In the genomic region with DNA sequence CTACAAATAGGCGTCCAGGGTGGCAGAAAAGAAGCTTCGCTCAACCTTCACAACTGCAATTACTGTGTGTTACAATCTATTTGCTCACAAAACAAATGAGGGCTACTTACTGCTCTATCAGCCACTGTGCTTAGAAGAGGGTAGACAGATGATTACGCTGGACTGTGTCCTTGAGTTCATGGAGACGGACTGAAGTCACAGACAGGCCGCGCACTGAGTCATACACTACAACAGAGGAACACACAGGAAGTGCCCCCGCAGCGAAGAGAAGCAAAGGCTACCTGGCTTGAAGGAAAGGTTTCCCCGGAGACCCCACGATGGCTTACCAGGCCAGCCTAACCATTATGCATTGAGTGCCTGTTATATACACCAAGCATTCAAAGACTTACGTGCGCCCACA, we compare ENCODE assay signal across 1 cellular context.
A peak's percentile ranks its signal among the peaks of the same experiment; 100 is the strongest.
TF ChIP-seq lines count a peak whose summit lies in the region.

No MANE protein-coding gene starts in this region.

TF ChIP-seq in HepG2, 621 proteins besides CTCF, POLR2A, EP300 and RAD21 (continued from another document and continues in another):
- TF ChIP-seq, protein P1, sequence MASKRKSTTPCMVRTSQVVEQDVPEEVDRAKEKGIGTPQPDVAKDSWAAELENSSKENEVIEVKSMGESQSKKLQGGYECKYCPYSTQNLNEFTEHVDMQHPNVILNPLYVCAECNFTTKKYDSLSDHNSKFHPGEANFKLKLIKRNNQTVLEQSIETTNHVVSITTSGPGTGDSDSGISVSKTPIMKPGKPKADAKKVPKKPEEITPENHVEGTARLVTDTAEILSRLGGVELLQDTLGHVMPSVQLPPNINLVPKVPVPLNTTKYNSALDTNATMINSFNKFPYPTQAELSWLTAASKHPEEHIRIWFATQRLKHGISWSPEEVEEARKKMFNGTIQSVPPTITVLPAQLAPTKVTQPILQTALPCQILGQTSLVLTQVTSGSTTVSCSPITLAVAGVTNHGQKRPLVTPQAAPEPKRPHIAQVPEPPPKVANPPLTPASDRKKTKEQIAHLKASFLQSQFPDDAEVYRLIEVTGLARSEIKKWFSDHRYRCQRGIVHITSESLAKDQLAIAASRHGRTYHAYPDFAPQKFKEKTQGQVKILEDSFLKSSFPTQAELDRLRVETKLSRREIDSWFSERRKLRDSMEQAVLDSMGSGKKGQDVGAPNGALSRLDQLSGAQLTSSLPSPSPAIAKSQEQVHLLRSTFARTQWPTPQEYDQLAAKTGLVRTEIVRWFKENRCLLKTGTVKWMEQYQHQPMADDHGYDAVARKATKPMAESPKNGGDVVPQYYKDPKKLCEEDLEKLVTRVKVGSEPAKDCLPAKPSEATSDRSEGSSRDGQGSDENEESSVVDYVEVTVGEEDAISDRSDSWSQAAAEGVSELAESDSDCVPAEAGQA (IDR thresholded peaks at IDR 0.05; ENCODE audit: low read depth) = peak; percentile 68
- TF ChIP-seq, protein P1 (CRISPR knock-in tag; IDR thresholded peaks at IDR 0.05; ENCODE audit: borderline replicate concordance) = no peak
- TF ChIP-seq SATB2 (CRISPR knock-in tag; IDR thresholded peaks at IDR 0.05) (no peak), TBX3 (IDR thresholded peaks at IDR 0.05; ENCODE audit: borderline replicate concordance) (peak; percentile 18; the same call in 1 of the 2 replicates), RARA (CRISPR knock-in tag; IDR thresholded peaks at IDR 0.05) (peak; percentile 89), ZNF337 (CRISPR knock-in tag; IDR thresholded peaks at IDR 0.05; ENCODE audit: borderline replicate concordance, low read depth) (0 out of 2 replicates have a peak, but pooled peaks have one; percentile 51), RBM39 (IDR thresholded peaks at IDR 0.05; ENCODE audit: low read depth, low read length, poor library complexity, severe bottlenecking) (no peak), ZNF589 (CRISPR knock-in tag; conservative IDR thresholded peaks at IDR 0.05) (no peak), NFE2L1 (CRISPR knock-in tag; IDR thresholded peaks at IDR 0.05; ENCODE audit: borderline replicate concordance) (no peak), CHCHD3 (CRISPR knock-in tag; IDR thresholded peaks at IDR 0.05) (no peak), TOPORS (CRISPR knock-in tag; IDR thresholded peaks at IDR 0.05) (no peak), CREB1 (IDR thresholded peaks at IDR 0.05) (no peak), CREB1 (CRISPR knock-in tag; IDR thresholded peaks at IDR 0.05) (peak; percentile 71), ZNF549 (CRISPR knock-in tag; IDR thresholded peaks at IDR 0.05) (peak; percentile 91), NFE2L2 (IDR thresholded peaks at IDR 0.05; ENCODE audit: low read length) (no peak), HDAC2 (CRISPR knock-in tag; IDR thresholded peaks at IDR 0.05) (0 out of 2 replicates have a peak, but pooled peaks have one; percentile 39), FOSL1 (CRISPR knock-in tag; IDR thresholded peaks at IDR 0.05; ENCODE audit: borderline replicate concordance) (peak; percentile 66), ZBTB20 (CRISPR knock-in tag; IDR thresholded peaks at IDR 0.05; ENCODE audit: borderline replicate concordance, low read depth) (no peak), FOXA3 (CRISPR knock-in tag; IDR thresholded peaks at IDR 0.05) (peak; percentile 56; the same call in 1 of the 2 replicates), RXRA (CRISPR knock-in tag; IDR thresholded peaks at IDR 0.05) (peak; percentile 71; the same call in 1 of the 2 replicates), NR2C2 (CRISPR knock-in tag; IDR thresholded peaks at IDR 0.05; ENCODE audit: borderline replicate concordance) (0 out of 2 replicates have a peak, but pooled peaks have one; percentile 24), ZNF460 (CRISPR knock-in tag; IDR thresholded peaks at IDR 0.05; ENCODE audit: borderline replicate concordance) (no peak), MAZ (IDR thresholded peaks at IDR 0.05; ENCODE audit: borderline replicate concordance, low read depth, low read length) (0 out of 2 replicates have a peak, but pooled peaks have one; percentile 27), MAZ (CRISPR knock-in tag; IDR thresholded peaks at IDR 0.05; ENCODE audit: low read depth) (no peak), FOSL2 (CRISPR knock-in tag; IDR thresholded peaks at IDR 0.05) (peak; percentile 97), ZNF496 (CRISPR knock-in tag; IDR thresholded peaks at IDR 0.05; ENCODE audit: insufficient replicate concordance) (no peak), REL (CRISPR knock-in tag; conservative IDR thresholded peaks at IDR 0.05) (no peak), ZFX (CRISPR knock-in tag; IDR thresholded peaks at IDR 0.05; ENCODE audit: low read depth) (peak; percentile 40; the same call in 1 of the 2 replicates), ZSCAN29 (CRISPR knock-in tag; conservative IDR thresholded peaks at IDR 0.05) (no peak), MAFF (IDR thresholded peaks at IDR 0.05; ENCODE audit: low read depth, low read length) (no peak), ZNF605 (CRISPR knock-in tag; IDR thresholded peaks at IDR 0.05) (peak; percentile 68), POGZ (CRISPR knock-in tag; IDR thresholded peaks at IDR 0.05) (peak; percentile 83)
- TF ChIP-seq, protein P2, sequence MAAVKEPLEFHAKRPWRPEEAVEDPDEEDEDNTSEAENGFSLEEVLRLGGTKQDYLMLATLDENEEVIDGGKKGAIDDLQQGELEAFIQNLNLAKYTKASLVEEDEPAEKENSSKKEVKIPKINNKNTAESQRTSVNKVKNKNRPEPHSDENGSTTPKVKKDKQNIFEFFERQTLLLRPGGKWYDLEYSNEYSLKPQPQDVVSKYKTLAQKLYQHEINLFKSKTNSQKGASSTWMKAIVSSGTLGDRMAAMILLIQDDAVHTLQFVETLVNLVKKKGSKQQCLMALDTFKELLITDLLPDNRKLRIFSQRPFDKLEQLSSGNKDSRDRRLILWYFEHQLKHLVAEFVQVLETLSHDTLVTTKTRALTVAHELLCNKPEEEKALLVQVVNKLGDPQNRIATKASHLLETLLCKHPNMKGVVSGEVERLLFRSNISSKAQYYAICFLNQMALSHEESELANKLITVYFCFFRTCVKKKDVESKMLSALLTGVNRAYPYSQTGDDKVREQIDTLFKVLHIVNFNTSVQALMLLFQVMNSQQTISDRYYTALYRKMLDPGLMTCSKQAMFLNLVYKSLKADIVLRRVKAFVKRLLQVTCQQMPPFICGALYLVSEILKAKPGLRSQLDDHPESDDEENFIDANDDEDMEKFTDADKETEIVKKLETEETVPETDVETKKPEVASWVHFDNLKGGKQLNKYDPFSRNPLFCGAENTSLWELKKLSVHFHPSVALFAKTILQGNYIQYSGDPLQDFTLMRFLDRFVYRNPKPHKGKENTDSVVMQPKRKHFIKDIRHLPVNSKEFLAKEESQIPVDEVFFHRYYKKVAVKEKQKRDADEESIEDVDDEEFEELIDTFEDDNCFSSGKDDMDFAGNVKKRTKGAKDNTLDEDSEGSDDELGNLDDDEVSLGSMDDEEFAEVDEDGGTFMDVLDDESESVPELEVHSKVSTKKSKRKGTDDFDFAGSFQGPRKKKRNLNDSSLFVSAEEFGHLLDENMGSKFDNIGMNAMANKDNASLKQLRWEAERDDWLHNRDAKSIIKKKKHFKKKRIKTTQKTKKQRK (IDR thresholded peaks at IDR 0.05; ENCODE audit: low read length) = no peak
- TF ChIP-seq, protein P3, sequence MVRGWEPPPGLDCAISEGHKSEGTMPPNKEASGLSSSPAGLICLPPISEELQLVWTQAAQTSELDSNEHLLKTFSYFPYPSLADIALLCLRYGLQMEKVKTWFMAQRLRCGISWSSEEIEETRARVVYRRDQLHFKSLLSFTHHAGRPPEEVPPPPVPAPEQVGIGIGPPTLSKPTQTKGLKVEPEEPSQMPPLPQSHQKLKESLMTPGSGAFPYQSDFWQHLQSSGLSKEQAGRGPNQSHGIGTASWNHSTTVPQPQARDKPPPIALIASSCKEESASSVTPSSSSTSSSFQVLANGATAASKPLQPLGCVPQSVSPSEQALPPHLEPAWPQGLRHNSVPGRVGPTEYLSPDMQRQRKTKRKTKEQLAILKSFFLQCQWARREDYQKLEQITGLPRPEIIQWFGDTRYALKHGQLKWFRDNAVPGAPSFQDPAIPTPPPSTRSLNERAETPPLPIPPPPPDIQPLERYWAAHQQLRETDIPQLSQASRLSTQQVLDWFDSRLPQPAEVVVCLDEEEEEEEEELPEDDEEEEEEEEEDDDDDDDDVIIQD (CRISPR knock-in tag; IDR thresholded peaks at IDR 0.05; ENCODE audit: low read depth) = peak; percentile 52; the same call in 1 of the 2 replicates
- TF ChIP-seq, protein P4, sequence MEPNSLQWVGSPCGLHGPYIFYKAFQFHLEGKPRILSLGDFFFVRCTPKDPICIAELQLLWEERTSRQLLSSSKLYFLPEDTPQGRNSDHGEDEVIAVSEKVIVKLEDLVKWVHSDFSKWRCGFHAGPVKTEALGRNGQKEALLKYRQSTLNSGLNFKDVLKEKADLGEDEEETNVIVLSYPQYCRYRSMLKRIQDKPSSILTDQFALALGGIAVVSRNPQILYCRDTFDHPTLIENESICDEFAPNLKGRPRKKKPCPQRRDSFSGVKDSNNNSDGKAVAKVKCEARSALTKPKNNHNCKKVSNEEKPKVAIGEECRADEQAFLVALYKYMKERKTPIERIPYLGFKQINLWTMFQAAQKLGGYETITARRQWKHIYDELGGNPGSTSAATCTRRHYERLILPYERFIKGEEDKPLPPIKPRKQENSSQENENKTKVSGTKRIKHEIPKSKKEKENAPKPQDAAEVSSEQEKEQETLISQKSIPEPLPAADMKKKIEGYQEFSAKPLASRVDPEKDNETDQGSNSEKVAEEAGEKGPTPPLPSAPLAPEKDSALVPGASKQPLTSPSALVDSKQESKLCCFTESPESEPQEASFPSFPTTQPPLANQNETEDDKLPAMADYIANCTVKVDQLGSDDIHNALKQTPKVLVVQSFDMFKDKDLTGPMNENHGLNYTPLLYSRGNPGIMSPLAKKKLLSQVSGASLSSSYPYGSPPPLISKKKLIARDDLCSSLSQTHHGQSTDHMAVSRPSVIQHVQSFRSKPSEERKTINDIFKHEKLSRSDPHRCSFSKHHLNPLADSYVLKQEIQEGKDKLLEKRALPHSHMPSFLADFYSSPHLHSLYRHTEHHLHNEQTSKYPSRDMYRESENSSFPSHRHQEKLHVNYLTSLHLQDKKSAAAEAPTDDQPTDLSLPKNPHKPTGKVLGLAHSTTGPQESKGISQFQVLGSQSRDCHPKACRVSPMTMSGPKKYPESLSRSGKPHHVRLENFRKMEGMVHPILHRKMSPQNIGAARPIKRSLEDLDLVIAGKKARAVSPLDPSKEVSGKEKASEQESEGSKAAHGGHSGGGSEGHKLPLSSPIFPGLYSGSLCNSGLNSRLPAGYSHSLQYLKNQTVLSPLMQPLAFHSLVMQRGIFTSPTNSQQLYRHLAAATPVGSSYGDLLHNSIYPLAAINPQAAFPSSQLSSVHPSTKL (CRISPR knock-in tag; IDR thresholded peaks at IDR 0.05) = peak; percentile 87
- TF ChIP-seq, protein P5, sequence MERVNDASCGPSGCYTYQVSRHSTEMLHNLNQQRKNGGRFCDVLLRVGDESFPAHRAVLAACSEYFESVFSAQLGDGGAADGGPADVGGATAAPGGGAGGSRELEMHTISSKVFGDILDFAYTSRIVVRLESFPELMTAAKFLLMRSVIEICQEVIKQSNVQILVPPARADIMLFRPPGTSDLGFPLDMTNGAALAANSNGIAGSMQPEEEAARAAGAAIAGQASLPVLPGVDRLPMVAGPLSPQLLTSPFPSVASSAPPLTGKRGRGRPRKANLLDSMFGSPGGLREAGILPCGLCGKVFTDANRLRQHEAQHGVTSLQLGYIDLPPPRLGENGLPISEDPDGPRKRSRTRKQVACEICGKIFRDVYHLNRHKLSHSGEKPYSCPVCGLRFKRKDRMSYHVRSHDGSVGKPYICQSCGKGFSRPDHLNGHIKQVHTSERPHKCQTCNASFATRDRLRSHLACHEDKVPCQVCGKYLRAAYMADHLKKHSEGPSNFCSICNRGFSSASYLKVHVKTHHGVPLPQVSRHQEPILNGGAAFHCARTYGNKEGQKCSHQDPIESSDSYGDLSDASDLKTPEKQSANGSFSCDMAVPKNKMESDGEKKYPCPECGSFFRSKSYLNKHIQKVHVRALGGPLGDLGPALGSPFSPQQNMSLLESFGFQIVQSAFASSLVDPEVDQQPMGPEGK (CRISPR knock-in tag; IDR thresholded peaks at IDR 0.05) = peak; percentile 65
- TF ChIP-seq, protein P6, sequence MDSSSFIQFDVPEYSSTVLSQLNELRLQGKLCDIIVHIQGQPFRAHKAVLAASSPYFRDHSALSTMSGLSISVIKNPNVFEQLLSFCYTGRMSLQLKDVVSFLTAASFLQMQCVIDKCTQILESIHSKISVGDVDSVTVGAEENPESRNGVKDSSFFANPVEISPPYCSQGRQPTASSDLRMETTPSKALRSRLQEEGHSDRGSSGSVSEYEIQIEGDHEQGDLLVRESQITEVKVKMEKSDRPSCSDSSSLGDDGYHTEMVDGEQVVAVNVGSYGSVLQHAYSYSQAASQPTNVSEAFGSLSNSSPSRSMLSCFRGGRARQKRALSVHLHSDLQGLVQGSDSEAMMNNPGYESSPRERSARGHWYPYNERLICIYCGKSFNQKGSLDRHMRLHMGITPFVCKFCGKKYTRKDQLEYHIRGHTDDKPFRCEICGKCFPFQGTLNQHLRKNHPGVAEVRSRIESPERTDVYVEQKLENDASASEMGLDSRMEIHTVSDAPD (CRISPR knock-in tag; IDR thresholded peaks at IDR 0.05) = no peak
- TF ChIP-seq, protein P7, sequence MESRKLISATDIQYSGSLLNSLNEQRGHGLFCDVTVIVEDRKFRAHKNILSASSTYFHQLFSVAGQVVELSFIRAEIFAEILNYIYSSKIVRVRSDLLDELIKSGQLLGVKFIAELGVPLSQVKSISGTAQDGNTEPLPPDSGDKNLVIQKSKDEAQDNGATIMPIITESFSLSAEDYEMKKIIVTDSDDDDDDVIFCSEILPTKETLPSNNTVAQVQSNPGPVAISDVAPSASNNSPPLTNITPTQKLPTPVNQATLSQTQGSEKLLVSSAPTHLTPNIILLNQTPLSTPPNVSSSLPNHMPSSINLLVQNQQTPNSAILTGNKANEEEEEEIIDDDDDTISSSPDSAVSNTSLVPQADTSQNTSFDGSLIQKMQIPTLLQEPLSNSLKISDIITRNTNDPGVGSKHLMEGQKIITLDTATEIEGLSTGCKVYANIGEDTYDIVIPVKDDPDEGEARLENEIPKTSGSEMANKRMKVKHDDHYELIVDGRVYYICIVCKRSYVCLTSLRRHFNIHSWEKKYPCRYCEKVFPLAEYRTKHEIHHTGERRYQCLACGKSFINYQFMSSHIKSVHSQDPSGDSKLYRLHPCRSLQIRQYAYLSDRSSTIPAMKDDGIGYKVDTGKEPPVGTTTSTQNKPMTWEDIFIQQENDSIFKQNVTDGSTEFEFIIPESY (CRISPR knock-in tag; IDR thresholded peaks at IDR 0.05) = peak; percentile 93
